Comparison of ENCODE assay signal across 28 cellular contexts in the genomic region with DNA sequence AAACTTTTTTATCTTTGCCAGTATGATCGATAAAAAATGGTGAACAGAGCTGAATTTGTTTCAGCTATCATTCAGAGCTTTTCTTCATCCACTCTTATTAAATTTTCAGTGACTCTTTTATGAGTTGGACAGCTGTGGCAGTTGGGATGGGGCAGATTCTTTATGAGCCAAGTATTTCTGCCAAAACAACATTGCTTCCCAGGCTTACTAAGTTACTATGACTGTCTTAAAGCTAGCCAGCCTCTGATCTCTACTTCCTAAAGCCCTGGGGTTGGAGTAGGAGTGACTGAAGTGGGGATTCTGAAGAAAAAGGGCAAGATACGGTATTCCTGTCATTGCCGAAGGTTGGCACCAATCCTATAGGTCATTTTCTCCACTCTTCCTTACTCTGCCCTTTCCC. TPM values are rescaled to one million over a fixed set of nuclear protein-coding genes. Genes with fewer than 3 reads are reported as not detected.
DNase-seq lines count a peak whose midpoint lies in the region; ATAC-seq and TF ChIP-seq lines count a peak whose summit lies in the region.
"Had no signal": no experiment of that assay in that cellular context is flagged by ENCODE, and none has a peak within 500 bp of the region (broad histone marks: within the 10 kb centered on the region; RNA-seq: fewer than 3 reads in every experiment).

No MANE protein-coding gene starts in this region.

- no peaks in the 10 kb centered on the region for H3K4me1 Mint-ChIP-seq in type B pancreatic cell (ENCODE audit: unreplicated experiment)
- H3K4me1 Mint-ChIP-seq: naive B cell had no signal

- in situ Hi-C loops in IMR-90 (cut with MboI; ENCODE audit: low sequenced_read_pairs), result no loop called here

- H2AK5ac ChIP-seq in IMR-90 (ENCODE audit: low read depth, low read length) (peak overlapping the region; percentile 81), mesendoderm (ENCODE audit: low read length) (no peak overlapping the region)

- peaks cover 9% of the 10 kb centered on the region for H3K36me3 ChIP-seq in IMR-90 (ENCODE audit: control insufficient read depth, insufficient read depth, low read length)
- peaks cover 22% of the 10 kb centered on the region for H3K36me3 ChIP-seq in osteoblast (ENCODE audit: insufficient read depth, low read length)
- peaks cover 5% of the 10 kb centered on the region for H3K36me3 ChIP-seq in mesendoderm (ENCODE audit: control insufficient read depth, insufficient read depth, low read length)

- H4K5ac ChIP-seq in IMR-90 (ENCODE audit: low read depth, low read length) (peak overlapping the region; percentile 96), mesendoderm (ENCODE audit: low read length) (no peak overlapping the region)

- H2BK120ac ChIP-seq in IMR-90 (ENCODE audit: low read depth, low read length) (peak overlapping the region; percentile 91), mesendoderm (ENCODE audit: low read depth, low read length) (no peak overlapping the region)

- peaks cover 26% of the 10 kb centered on the region for H3K36me3 Mint-ChIP-seq in type B pancreatic cell

- peak overlapping the region; percentile 66 for H3K14ac ChIP-seq in IMR-90 (replicated peaks; ENCODE audit: low read depth, low read length)

- H3K27me3 Mint-ChIP-seq in type B pancreatic cell, result no peaks in the 10 kb centered on the region
- H3K27me3 Mint-ChIP-seq: activated CD8-positive, alpha-beta memory T cell treated with anti-CD3 and anti-CD28 coated beads, Interleukin-2, amount 10 ng/mL, durations not matched to agents 7 days and 5 days; activated T-helper 17 cell treated with anti-CD3 and anti-CD28 coated beads, Interleukin-2, amount 50 U/mL, for 72 hours; naive B cell had no signal

- H3K27ac ChIP-seq in IMR-90 (ENCODE audit: insufficient read depth, low read length) (peak overlapping the region; percentile 98), osteoblast (ENCODE audit: low read depth, low read length) (peak overlapping the region; percentile 85), mesendoderm (ENCODE audit: low read depth, low read length) (no peak overlapping the region)
- H3K27ac ChIP-seq: pancreas had no signal

- H2BK5ac ChIP-seq in IMR-90 (ENCODE audit: low read depth, low read length, poor library complexity, severe bottlenecking), result peak overlapping the region; percentile 91
- no peak overlapping the region for H2BK5ac ChIP-seq in mesendoderm (ENCODE audit: low read length)

- TF ChIP-seq RAD21 in IMR-90 (IDR thresholded peaks at IDR 0.05; ENCODE audit: low read length), result no peak

- peak overlapping the region; percentile 84 for H4K91ac ChIP-seq in IMR-90 (ENCODE audit: insufficient read depth, low read depth, low read length)

- no peaks in the 10 kb centered on the region for H4K20me1 ChIP-seq in IMR-90 (ENCODE audit: insufficient read depth, low read length)
- H4K20me1 ChIP-seq in osteoblast (ENCODE audit: insufficient read depth, low read length), result no peaks in the 10 kb centered on the region

- H3K27ac Mint-ChIP-seq in type B pancreatic cell, result no peak overlapping the region
- H3K27ac Mint-ChIP-seq: activated CD8-positive, alpha-beta memory T cell treated with anti-CD3 and anti-CD28 coated beads, Interleukin-2, amount 10 ng/mL, durations not matched to agents 7 days and 5 days; activated T-helper 17 cell treated with anti-CD3 and anti-CD28 coated beads, Interleukin-2, amount 50 U/mL, for 72 hours; CD8-positive, alpha-beta T cell had no signal

- POLR2A ChIA-PET in IMR-90 (lab: Charles Lee; ENCODE audit: unreplicated experiment), result no interaction called here

- peak overlapping the region; percentile 95 for H2BK20ac ChIP-seq in IMR-90 (ENCODE audit: low read depth, low read length)

- dilution Hi-C loops in IMR-90 (cut with HindIII; ENCODE audit: low sequenced_read_pairs, unreplicated experiment), result loop anchor here (25.0 kb wide), 1 partner anchor 378 kb away; no protein-coding TSS in a partner anchor

- peaks cover 13% of the 10 kb centered on the region for H3K4me1 ChIP-seq in IMR-90 (ENCODE audit: control insufficient read depth, insufficient read depth, low read length)
- H3K4me1 ChIP-seq in osteoblast (ENCODE audit: insufficient read depth, low read length), result peaks cover 30% of the 10 kb centered on the region
- no peaks in the 10 kb centered on the region for H3K4me1 ChIP-seq in mesendoderm (ENCODE audit: control insufficient read depth, low read depth, low read length)
- H3K4me1 ChIP-seq: pancreas had no signal

- H3K9ac ChIP-seq in IMR-90 (ENCODE audit: low read depth, low read length) (peak overlapping the region; percentile 52; the same call in 1 of the 2 replicates), mesendoderm (ENCODE audit: low read length) (no peak overlapping the region)

- H3K56ac ChIP-seq in IMR-90 (ENCODE audit: extremely low read depth, insufficient read depth, low read length) (peak overlapping the region; percentile 61; the same call in 1 of the 2 replicates), mesendoderm (ENCODE audit: low read length) (no peak overlapping the region)

- peaks cover 3% of the 10 kb centered on the region; the same call in 1 of the 2 replicates for H3K9me1 ChIP-seq in IMR-90 (ENCODE audit: insufficient read depth, low read length)

- H2AFZ ChIP-seq in IMR-90 (replicated peaks; ENCODE audit: low read length, poor library complexity) (no peak overlapping the region), osteoblast (ENCODE audit: low read length) (no peak overlapping the region)

- H3K79me2 ChIP-seq in osteoblast (ENCODE audit: insufficient read depth, low read length) (peaks cover 3% of the 10 kb centered on the region), mesendoderm (ENCODE audit: control insufficient read depth, insufficient read depth, low read length) (no peaks in the 10 kb centered on the region)

- DNase-seq in AG09309 (ENCODE audit: low read depth) (peak; percentile 42), IMR-90 (peak; percentile 41), dedifferentiated amniotic fluid mesenchymal stem cell (ENCODE audit: extremely low spot score) (peak; percentile 31), osteoblast (ENCODE audit: insufficient read length, low spot score, missing footprints) (peak; percentile 76), mesendoderm (no peak), NOMO-1 treated with dmso at 0.1 percent for 144 hours (lab: John Stamatoyannopoulos, UW; ENCODE audit: unreplicated experiment) (no peak), type B pancreatic cell (ENCODE audit: extremely low spot score, unreplicated experiment) (no peak)
- DNase-seq: activated CD4-positive, alpha-beta T cell treated with anti-CD3 and anti-CD28 coated beads for 4 hours; activated CD8-positive, alpha-beta memory T cell treated with anti-CD3 and anti-CD28 coated beads, Interleukin-2, amount 10 ng/mL, durations not matched to agents 7 days and 5 days; CD8-positive, alpha-beta T cell; central memory CD4-positive, alpha-beta T cell; DMS79; effector CD4-positive, alpha-beta T cell; hippocampal formation; islet precursor cell; naive B cell; NCI-H2029; NCI-H446; NK-92 treated with Interleukin-12 subunit alpha and Interleukin-12 subunit beta, amount 100 ng/mL, for 24 hours; pancreas; RPMI8226; stimulated activated CD4-positive, alpha-beta T cell treated with anti-CD3 and anti-CD28 coated beads, Interleukin-4, amount 100 ng/mL, for 24 hours; SW 1271 had no signal

- no peak overlapping the region for H3K4me3 Mint-ChIP-seq in type B pancreatic cell
- H3K4me3 Mint-ChIP-seq: activated CD8-positive, alpha-beta memory T cell treated with anti-CD3 and anti-CD28 coated beads, Interleukin-2, amount 10 ng/mL, durations not matched to agents 7 days and 5 days; activated T-helper 17 cell treated with anti-CD3 and anti-CD28 coated beads, Interleukin-2, amount 50 U/mL, for 72 hours; CD8-positive, alpha-beta T cell; naive B cell had no signal

- peaks cover 6 to 14% of the 10 kb centered on the region in 2 experiments; a peak in 3 of 4 replicates for H3K79me1 ChIP-seq in IMR-90 (ENCODE audit: low read depth in 1 of 2, low read length in 2 of 2)
- no peaks in the 10 kb centered on the region for H3K79me1 ChIP-seq in mesendoderm (ENCODE audit: low read length)

- H3K27me3 ChIP-seq in IMR-90 (ENCODE audit: control insufficient read depth, insufficient read depth, low read length) (no peaks in the 10 kb centered on the region), osteoblast (ENCODE audit: insufficient read depth, low read length) (no peaks in the 10 kb centered on the region), mesendoderm (ENCODE audit: insufficient read depth, low read length, poor library complexity) (no peaks in the 10 kb centered on the region)
- H3K27me3 ChIP-seq: pancreas had no signal

- CTCF ChIA-PET in IMR-90 (lab: Yijun Ruan, JAX), result interaction anchor here (1.7 kb wide), 1 partner anchor 27 kb away, joined by 6 read pairs; no protein-coding TSS in a partner anchor

- TF ChIP-seq CTCF in AG09309 (IDR thresholded peaks at IDR 0.05; ENCODE audit: control insufficient read depth, insufficient read depth, low read depth, low read length, missing control alignments) (no peak), IMR-90 (conservative IDR thresholded peaks at IDR 0.05; ENCODE audit: low read depth, low read length) (no peak), osteoblast (IDR thresholded peaks at IDR 0.05; ENCODE audit: extremely low read depth, low read depth, low read length) (no peak), type B pancreatic cell (conservative IDR thresholded peaks at IDR 0.05) (no peak)

- peak overlapping the region; percentile 81 for H3K4me2 ChIP-seq in IMR-90 (ENCODE audit: low read depth, low read length)
- peak overlapping the region; percentile 64 for H3K4me2 ChIP-seq in osteoblast (ENCODE audit: insufficient read depth, low read length)
- no peak overlapping the region for H3K4me2 ChIP-seq in mesendoderm (ENCODE audit: low read length)

- H2BK15ac ChIP-seq in IMR-90 (ENCODE audit: low read depth, low read length) (peak overlapping the region; percentile 87; the same call in 1 of the 3 replicates), mesendoderm (replicated peaks; ENCODE audit: low read depth) (no peak overlapping the region)

- peak overlapping the region; percentile 79 to 94; a peak in 3 of 4 replicates for H4K8ac ChIP-seq in IMR-90 (ENCODE audit: low read depth in 2 of 2, low read length in 2 of 2)
- H4K8ac ChIP-seq in mesendoderm (ENCODE audit: low read depth, low read length), result no peak overlapping the region

- H2AK9ac ChIP-seq in IMR-90 (replicated peaks; ENCODE audit: low read depth, low read length, poor library complexity), result peak overlapping the region; percentile 46

- H3K4ac ChIP-seq in IMR-90 (ENCODE audit: low read depth, low read length) (peak overlapping the region; percentile 92), mesendoderm (ENCODE audit: low read depth, low read length) (no peak overlapping the region)

- ATAC-seq in IMR-90 (ENCODE audit: low read depth) (peak; percentile 33), GM19324 (IDR thresholded peaks at IDR 0.05; ENCODE audit: low FRiP score, unreplicated experiment) (no peak)
- ATAC-seq: activated CD8-positive, alpha-beta memory T cell treated with anti-CD3 and anti-CD28 coated beads, Interleukin-2, amount 10 ng/mL, durations not matched to agents 7 days and 5 days; activated T-helper 17 cell treated with anti-CD3 and anti-CD28 coated beads, Interleukin-2, amount 50 U/mL, for 72 hours; CD8-positive, alpha-beta T cell; esophagus mucosa had no signal

- H3K9me3 Mint-ChIP-seq in type B pancreatic cell, result no peaks in the 10 kb centered on the region
- H3K9me3 Mint-ChIP-seq: activated T-helper 17 cell treated with anti-CD3 and anti-CD28 coated beads, Interleukin-2, amount 50 U/mL, for 72 hours; CD8-positive, alpha-beta T cell; naive B cell had no signal

- H3K9me3 ChIP-seq in IMR-90 (ENCODE audit: control insufficient read depth, insufficient read depth, low read length) (no peaks in the 10 kb centered on the region), osteoblast (ENCODE audit: low read depth, low read length) (no peaks in the 10 kb centered on the region)
- H3K9me3 ChIP-seq: pancreas had no signal

- H3K4me3 ChIP-seq in AG09309 (ENCODE audit: control insufficient read depth, low read depth, low read length) (no peak overlapping the region), IMR-90 (ENCODE audit: insufficient read depth, low read depth, low read length) (no peak overlapping the region), osteoblast (ENCODE audit: insufficient read depth, low read length) (peak overlapping the region; percentile 21), mesendoderm (ENCODE audit: low read length) (no peak overlapping the region)
- H3K4me3 ChIP-seq: lung, pancreas had no signal

- no CpG with 5 or more reads among the region's 3 CpGs for WGBS in IMR-90 (ENCODE audit: extremely low coverage in 2 of 2, insufficient read length in 1 of 2), 2 experiments
- WGBS in mesendoderm (ENCODE audit: extremely low coverage, insufficient coverage, low lambda C conversion rate), result no CpG with 5 or more reads among the region's 3 CpGs

- no peak for TF ChIP-seq POLR2A in IMR-90 (IDR thresholded peaks at IDR 0.05; ENCODE audit: low read depth, low read length)

- H3K23ac ChIP-seq in IMR-90 (ENCODE audit: low read depth, low read length), result peak overlapping the region; percentile 93
- H3K23ac ChIP-seq in mesendoderm (ENCODE audit: low read length), result no peak overlapping the region

- peak overlapping the region; percentile 96 for H3K18ac ChIP-seq in IMR-90 (ENCODE audit: low read depth, low read length)
- no peak overlapping the region for H3K18ac ChIP-seq in mesendoderm (ENCODE audit: low read length)

- BruUV-seq in IMR-90 (replicated peaks; lab: Mats Ljungman, UMichigan), result no TSS peak

- intact Hi-C loops in IMR-90 (cut with micrococcal nuclease), result loop anchor here (5.0 to 10.0 kb wide), 4 partner anchors 280 to 1028 kb away; a partner anchor contains a TSS

RNA-seq across cellular contexts. Expression of a gene that starts 12.6 kb away (rescaled TPM):
- total RNA-seq in IMR-90 (2012; rRNA removed) (45.2 and 45.8 TPM in 2 replicates), osteoblast (43.1 and 47.1 TPM in 2 replicates), type B pancreatic cell (ENCODE audit: low replicate concordance) (38.7 and 58.0 TPM in 2 replicates)
- polyA plus RNA-seq in IMR-90 (2012; rRNA removed), result 25.6 and 27.6 TPM in 2 replicates
- 3.7 and 7.0 TPM in 2 replicates for polyA plus RNA-seq in IMR-90 (2012; cell fraction: cytosol; rRNA removed)
- polyA plus RNA-seq in IMR-90 (2012; cell fraction: nucleus; rRNA removed; ENCODE audit: low replicate concordance), result 2.5 and 24.9 TPM in 2 replicates
- 97.5 TPM for polyA plus RNA-seq in mesendoderm (2013, experiment 1 of 2)
- polyA plus RNA-seq in mesendoderm (2013, experiment 2 of 2), result 96.2 TPM

RNA-seq across cellular contexts. Expression of a gene that starts 26.6 kb away (rescaled TPM):
- total RNA-seq in IMR-90 (2012; rRNA removed) (0.56 and 0.72 TPM in 2 replicates), osteoblast (9.8 and 12.4 TPM in 2 replicates), type B pancreatic cell (ENCODE audit: low replicate concordance) (0.31 and 2.3 TPM in 2 replicates)
- polyA plus RNA-seq in IMR-90 (2012; rRNA removed), result 0.43 and 0.44 TPM in 2 replicates
- 0.10 and 0.18 TPM in 2 replicates for polyA plus RNA-seq in IMR-90 (2012; cell fraction: cytosol; rRNA removed)
- polyA plus RNA-seq in IMR-90 (2012; cell fraction: nucleus; rRNA removed; ENCODE audit: low replicate concordance), result 0.12 and 0.13 TPM in 2 replicates
- 5.1 TPM for polyA plus RNA-seq in mesendoderm (2013, experiment 1 of 2)
- polyA plus RNA-seq in mesendoderm (2013, experiment 2 of 2), result 5.2 TPM
- total RNA-seq: A673; activated CD8-positive, alpha-beta memory T cell treated with anti-CD3 and anti-CD28 coated beads, Interleukin-2, amount 10 ng/mL, durations not matched to agents 7 days and 5 days; CD8-positive, alpha-beta T cell had no signal

RNA-seq across cellular contexts. Expression of a gene that starts 36.5 kb away (rescaled TPM):
- total RNA-seq in IMR-90 (2012; rRNA removed) (10.8 and 19.4 TPM in 2 replicates), osteoblast (27.7 and 52.1 TPM in 2 replicates), type B pancreatic cell (ENCODE audit: low replicate concordance) (2.1 and 3.3 TPM in 2 replicates)
- polyA plus RNA-seq in IMR-90 (2012; rRNA removed), result 7.4 and 8.0 TPM in 2 replicates
- 1.1 and 2.0 TPM in 2 replicates for polyA plus RNA-seq in IMR-90 (2012; cell fraction: cytosol; rRNA removed)
- 1.7 and 5.4 TPM in 2 replicates for polyA plus RNA-seq in IMR-90 (2012; cell fraction: nucleus; rRNA removed; ENCODE audit: low replicate concordance)
- polyA plus RNA-seq in mesendoderm (2013, experiment 1 of 2), result 65.5 TPM
- 62.4 TPM for polyA plus RNA-seq in mesendoderm (2013, experiment 2 of 2)
- total RNA-seq: A673; activated CD8-positive, alpha-beta memory T cell treated with anti-CD3 and anti-CD28 coated beads, Interleukin-2, amount 10 ng/mL, durations not matched to agents 7 days and 5 days; activated T-helper 17 cell treated with anti-CD3 and anti-CD28 coated beads, Interleukin-2, amount 50 U/mL, for 72 hours; CD8-positive, alpha-beta T cell had no signal

Comparison
In these comparisons a context has a peak if more than half of its experiments do, and no peak if none do; other contexts are left out.
1. DNase-seq: peak in AG09309 (single experiment), IMR-90 (single experiment), dedifferentiated amniotic fluid mesenchymal stem cell (single experiment) and osteoblast (single experiment); none in mesendoderm (single experiment), NOMO-1 treated with dmso at 0.1 percent for 144 hours (single experiment) and type B pancreatic cell (single experiment).